8 cellular contexts compared by ENCODE assay signal in the genomic region with DNA sequence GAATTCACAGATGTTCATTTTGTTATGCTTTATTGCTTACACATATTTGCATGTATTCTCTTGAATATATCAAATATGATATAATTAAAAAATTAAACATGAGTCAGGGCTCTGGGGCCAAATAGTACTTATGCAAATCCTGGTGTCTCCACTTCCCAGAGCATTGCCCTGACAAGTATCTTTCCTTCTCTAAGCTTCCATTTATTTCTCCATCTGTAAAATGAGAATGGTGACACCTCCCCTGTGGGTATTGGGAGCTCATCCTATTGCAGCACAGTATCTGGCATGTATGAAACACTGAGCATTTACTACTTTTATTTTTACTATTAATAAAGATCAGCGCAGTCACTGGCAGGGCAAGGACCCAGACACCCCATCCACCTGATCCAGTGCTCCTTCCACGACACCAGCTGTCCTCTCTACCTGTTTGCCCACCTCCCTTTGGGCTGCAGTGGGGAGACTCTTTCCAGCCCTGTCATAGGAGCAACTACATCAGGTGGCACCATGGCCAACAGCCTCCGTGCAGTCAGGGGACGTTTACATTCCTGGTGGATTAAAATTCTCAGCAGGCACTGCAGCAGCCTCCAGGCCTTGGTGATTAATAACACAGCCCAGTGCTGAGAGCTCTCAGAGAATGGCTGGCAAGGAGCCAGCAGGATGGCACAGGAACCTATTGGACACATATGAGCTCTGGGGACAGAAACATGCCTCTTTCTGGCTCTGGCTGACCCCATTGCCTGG.
DNase-seq lines count a peak whose midpoint lies in the region; ATAC-seq and TF ChIP-seq lines count a peak whose summit lies in the region.

No MANE protein-coding gene starts in this region.

- no peak overlapping the region for H3K27ac Mint-ChIP-seq in activated CD4-positive, alpha-beta T cell treated with anti-CD3 and anti-CD28 coated beads, Interleukin-2, amount 10 ng/mL, durations not matched to agents 24 days and 14 days

- H3K27ac ChIP-seq in SJCRH30 (no peak overlapping the region), cardiac muscle cell (peak overlapping the region; percentile 2), aorta (ENCODE audit: low read depth in 1 of 2, low read length in 2 of 2) (no peak overlapping the region)

- no peak overlapping the region for H3K4me3 ChIP-seq in AG04449 (ENCODE audit: low read depth, low read length)
- H3K4me3 ChIP-seq in SJCRH30: no peak overlapping the region
- no peak overlapping the region for H3K4me3 ChIP-seq in cardiac muscle cell
- no peak overlapping the region for H3K4me3 ChIP-seq in aorta (ENCODE audit: low read length in 2 of 2)

- ATAC-seq in aorta (ENCODE audit: low FRiP score) (no peak), HG03039 (IDR thresholded peaks at IDR 0.05; ENCODE audit: unreplicated experiment) (no peak)

- DNase-seq in AG04449 (ENCODE audit: low read depth, low spot score) (peak; percentile 56), HPDE6-E6E7 (ENCODE audit: extremely low spot score) (peak; percentile 49), SJCRH30 (peak; percentile 74 to 79), cardiac muscle cell (ENCODE audit: low read depth in 1 of 2, low spot score in 1 of 2) (peak in 1 of 2 donors; percentile 87), aorta (peak; percentile 44 to 70)
- DNase-seq in activated CD4-positive, alpha-beta T cell treated with anti-CD3 and anti-CD28 coated beads, Interleukin-2, amount 10 ng/mL, durations not matched to agents 24 days and 14 days: no peak
- DNase-seq in activated naive CD4-positive, alpha-beta T cell treated with anti-CD3 and anti-CD28 coated beads, Interleukin-2, amount 50 U/mL, for 16 hours: no peak

- H3K4me1 ChIP-seq in SJCRH30: peaks cover 18% of the 10 kb centered on the region
- peaks cover 8% of the 10 kb centered on the region for H3K4me1 ChIP-seq in cardiac muscle cell (ENCODE audit: low read depth)
- no peaks in the 10 kb centered on the region for H3K4me1 ChIP-seq in aorta (ENCODE audit: control insufficient read depth in 1 of 2, insufficient read depth in 2 of 2, low read length in 2 of 2)

- no peaks in the 10 kb centered on the region for H3K36me3 ChIP-seq in SJCRH30
- H3K36me3 ChIP-seq in cardiac muscle cell: no peaks in the 10 kb centered on the region
- peaks cover 0 to 2% of the 10 kb centered on the region in 2 donors for H3K36me3 ChIP-seq in aorta (ENCODE audit: control insufficient read depth in 1 of 2, insufficient read depth in 2 of 2, low read length in 1 of 2)

- CTCF ChIA-PET in AG04449 (lab: Yijun Ruan, JAX): interaction anchor here (0.8 to 1.8 kb wide), 4 partner anchors 9 to 85 kb away, joined by 4 to 6 read pairs (median 4); no protein-coding TSS in a partner anchor

- POLR2A ChIA-PET in AG04449 (lab: Yijun Ruan, JAX): no interaction called here

- no peaks in the 10 kb centered on the region for H3K36me3 Mint-ChIP-seq in activated CD4-positive, alpha-beta T cell treated with anti-CD3 and anti-CD28 coated beads, Interleukin-2, amount 10 ng/mL, durations not matched to agents 24 days and 14 days (ENCODE audit: low read depth)

- H3K9me3 Mint-ChIP-seq in activated CD4-positive, alpha-beta T cell treated with anti-CD3 and anti-CD28 coated beads, Interleukin-2, amount 10 ng/mL, durations not matched to agents 24 days and 14 days: no peaks in the 10 kb centered on the region

- no peaks in the 10 kb centered on the region for H3K4me1 Mint-ChIP-seq in activated CD4-positive, alpha-beta T cell treated with anti-CD3 and anti-CD28 coated beads, Interleukin-2, amount 10 ng/mL, durations not matched to agents 24 days and 14 days

- no peak for TF ChIP-seq CTCF in AG04449 (IDR thresholded peaks at IDR 0.05; ENCODE audit: insufficient read depth, low read length, missing control alignments)
- TF ChIP-seq CTCF in cardiac muscle cell (IDR thresholded peaks at IDR 0.05; ENCODE audit: low read depth, low read length): no peak

- intact Hi-C loops in aorta (cut with DNase I): no loop called here
- intact Hi-C loops in activated CD4-positive, alpha-beta T cell treated with anti-CD3 and anti-CD28 coated beads, Interleukin-2, amount 10 ng/mL, durations not matched to agents 24 days and 14 days (cut with micrococcal nuclease): no loop called here

- H3K9me3 ChIP-seq in SJCRH30 (replicated peaks) (no peaks in the 10 kb centered on the region), cardiac muscle cell (ENCODE audit: low read depth) (no peaks in the 10 kb centered on the region), aorta (ENCODE audit: control insufficient read depth, low read length) (peaks cover 3% of the 10 kb centered on the region)

- 58 to 61% methylated on average over 4 of the region's 4 CpGs for WGBS in aorta, 2 donors

- H3K27me3 ChIP-seq in SJCRH30: peaks cover 18% of the 10 kb centered on the region
- no peaks in the 10 kb centered on the region for H3K27me3 ChIP-seq in cardiac muscle cell
- no peaks in the 10 kb centered on the region for H3K27me3 ChIP-seq in aorta (ENCODE audit: control insufficient read depth in 1 of 2, insufficient read depth in 2 of 2, low read length in 1 of 2)

- no peak overlapping the region for H3K4me3 Mint-ChIP-seq in activated CD4-positive, alpha-beta T cell treated with anti-CD3 and anti-CD28 coated beads, Interleukin-2, amount 10 ng/mL, durations not matched to agents 24 days and 14 days

- H3K27me3 Mint-ChIP-seq in activated CD4-positive, alpha-beta T cell treated with anti-CD3 and anti-CD28 coated beads, Interleukin-2, amount 10 ng/mL, durations not matched to agents 24 days and 14 days: peaks cover 10% of the 10 kb centered on the region

Comparison
In these comparisons a context has a peak if more than half of its experiments do, and no peak if none do; other contexts are left out.
1. DNase-seq: peak in AG04449 (single experiment), HPDE6-E6E7 (single experiment), SJCRH30 (2 of 2) and aorta (2 of 2); none in activated CD4-positive, alpha-beta T cell treated with anti-CD3 and anti-CD28 coated beads, Interleukin-2, amount 10 ng/mL, durations not matched to agents 24 days and 14 days (single experiment) and activated naive CD4-positive, alpha-beta T cell treated with anti-CD3 and anti-CD28 coated beads, Interleukin-2, amount 50 U/mL, for 16 hours (single experiment).